In the genomic region with DNA sequence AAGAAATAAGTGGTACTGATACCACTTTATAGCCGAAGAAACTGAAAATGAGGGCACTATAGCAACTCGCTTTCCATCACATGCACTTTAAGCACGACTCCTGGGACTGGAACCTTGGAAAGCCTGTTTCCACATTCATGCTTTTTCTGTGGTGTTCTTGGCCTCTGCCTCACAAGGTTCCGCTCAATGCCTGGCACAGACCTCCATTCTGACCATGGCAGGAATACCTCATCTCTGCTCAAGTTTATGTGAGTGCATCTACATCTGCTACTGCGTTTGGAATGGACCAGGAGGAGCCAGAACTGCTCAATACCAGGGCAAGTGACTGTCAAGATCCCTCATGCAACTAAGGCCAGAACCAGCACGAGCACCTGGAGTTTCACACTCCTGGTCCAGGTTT, we compare ENCODE assay signal across 1 cellular context.
TF ChIP-seq lines count a peak whose summit lies in the region.

No MANE protein-coding gene starts in this region.

TF ChIP-seq in IMR-90, 13 proteins besides CTCF, POLR2A, EP300 and RAD21:
- TF ChIP-seq BHLHE40 (IDR thresholded peaks at IDR 0.05; ENCODE audit: low read depth, low read length) (no peak), MAFK (IDR thresholded peaks at IDR 0.05; ENCODE audit: low read depth, low read length) (no peak), USF2 (IDR thresholded peaks at IDR 0.05; ENCODE audit: low read depth, low read length) (no peak), RFX5 (IDR thresholded peaks at IDR 0.05; ENCODE audit: low read depth, low read length) (no peak), SMC3 (IDR thresholded peaks at IDR 0.05; ENCODE audit: low read depth, low read length) (no peak), FOS (IDR thresholded peaks at IDR 0.05; ENCODE audit: low read depth, low read length) (no peak), RCOR1 (IDR thresholded peaks at IDR 0.05; ENCODE audit: insufficient replicate concordance, low read length) (no peak), CHD1 (IDR thresholded peaks at IDR 0.05; ENCODE audit: low read depth, low read length) (no peak), MXI1 (IDR thresholded peaks at IDR 0.05; ENCODE audit: borderline replicate concordance, low read depth, low read length) (no peak), MAZ (IDR thresholded peaks at IDR 0.05; ENCODE audit: borderline replicate concordance, low read depth, low read length) (no peak), CEBPB (IDR thresholded peaks at IDR 0.05; ENCODE audit: low read depth, low read length) (no peak), NFE2L2 (IDR thresholded peaks at IDR 0.05; ENCODE audit: low read depth, low read length) (no peak)
- TF ChIP-seq, protein P1, sequence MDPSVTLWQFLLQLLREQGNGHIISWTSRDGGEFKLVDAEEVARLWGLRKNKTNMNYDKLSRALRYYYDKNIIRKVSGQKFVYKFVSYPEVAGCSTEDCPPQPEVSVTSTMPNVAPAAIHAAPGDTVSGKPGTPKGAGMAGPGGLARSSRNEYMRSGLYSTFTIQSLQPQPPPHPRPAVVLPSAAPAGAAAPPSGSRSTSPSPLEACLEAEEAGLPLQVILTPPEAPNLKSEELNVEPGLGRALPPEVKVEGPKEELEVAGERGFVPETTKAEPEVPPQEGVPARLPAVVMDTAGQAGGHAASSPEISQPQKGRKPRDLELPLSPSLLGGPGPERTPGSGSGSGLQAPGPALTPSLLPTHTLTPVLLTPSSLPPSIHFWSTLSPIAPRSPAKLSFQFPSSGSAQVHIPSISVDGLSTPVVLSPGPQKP (IDR thresholded peaks at IDR 0.05; ENCODE audit: borderline replicate concordance, low read depth, low read length): no peak
